16 cellular contexts compared by ENCODE assay signal in genomic region chr6:160035693-160036330, GRCh38.
DNase-seq lines count a peak whose midpoint lies in the region; ATAC-seq and TF ChIP-seq lines count a peak whose summit lies in the region.
"Had no signal": no experiment of that assay in that cellular context is flagged by ENCODE, and none has a peak within 500 bp of the region (broad histone marks: within the 10 kb centered on the region; RNA-seq: fewer than 3 reads in every experiment).

No MANE protein-coding gene starts in this region.

- peak overlapping the region; percentile 93 for H3K27ac ChIP-seq in RWPE2 (ENCODE audit: poor library complexity, severe bottlenecking)
- peak overlapping the region; percentile 66 to 69 for H3K27ac ChIP-seq in ascending aorta
- H3K27ac ChIP-seq in stomach smooth muscle (ENCODE audit: low read length): peak overlapping the region; percentile 18
- H3K27ac ChIP-seq in SJCRH30: no peak overlapping the region

- H3K36me3 Mint-ChIP-seq in immature natural killer cell: peaks cover 20 to 72% (median 33%) of the 10 kb centered on the region in 3 donors

- no peak for TF ChIP-seq CTCF in RWPE2 (IDR thresholded peaks at IDR 0.05; ENCODE audit: poor library complexity, severe bottlenecking)
- TF ChIP-seq CTCF in ascending aorta (IDR thresholded peaks at IDR 0.05): no peak

- ATAC-seq in RWPE2 (ENCODE audit: low read depth) (no peak), GM18861 (IDR thresholded peaks at IDR 0.05; ENCODE audit: unreplicated experiment) (no peak)

- peak overlapping the region; percentile 8 to 74 (median 66) for H3K27ac Mint-ChIP-seq in immature natural killer cell
- H3K27ac Mint-ChIP-seq: activated CD4-positive, alpha-beta memory T cell treated with anti-CD3 and anti-CD28 coated beads, Interleukin-2, amount 10 ng/mL, durations not matched to agents 7 days and 5 days had no signal

- H3K9me3 ChIP-seq in RWPE2 (ENCODE audit: severe bottlenecking) (no peaks in the 10 kb centered on the region), ascending aorta (no peaks in the 10 kb centered on the region), stomach smooth muscle (ENCODE audit: control insufficient read depth in 2 of 2, low read length in 2 of 2) (no peaks in the 10 kb centered on the region), SJCRH30 (replicated peaks) (no peaks in the 10 kb centered on the region)

- intact Hi-C loops in ascending aorta (cut with DNase I): loop anchor here (5.0 kb wide), 1 partner anchor 174 kb away; no protein-coding TSS in a partner anchor

- no peaks in the 10 kb centered on the region for H3K9me3 Mint-ChIP-seq in immature natural killer cell
- H3K9me3 Mint-ChIP-seq: activated CD4-positive, alpha-beta memory T cell treated with anti-CD3 and anti-CD28 coated beads, Interleukin-2, amount 10 ng/mL, durations not matched to agents 7 days and 5 days; central memory CD8-positive, alpha-beta T cell had no signal

- H3K36me3 ChIP-seq in RWPE2 (ENCODE audit: low read depth) (peaks cover 55% of the 10 kb centered on the region), ascending aorta (peaks cover 37 to 43% of the 10 kb centered on the region in 2 donors), stomach smooth muscle (ENCODE audit: control insufficient read depth in 2 of 2, insufficient read depth in 2 of 2, low read length in 2 of 2) (peaks cover 29 to 41% of the 10 kb centered on the region in 2 donors), SJCRH30 (peaks cover 83% of the 10 kb centered on the region)

- no peak overlapping the region for H3K4me3 Mint-ChIP-seq in immature natural killer cell
- H3K4me3 Mint-ChIP-seq: activated CD4-positive, alpha-beta memory T cell treated with anti-CD3 and anti-CD28 coated beads, Interleukin-2, amount 10 ng/mL, durations not matched to agents 7 days and 5 days; central memory CD8-positive, alpha-beta T cell had no signal

- peaks cover 0 to 8% (median 4%) of the 10 kb centered on the region in 3 donors for H3K27me3 Mint-ChIP-seq in immature natural killer cell (ENCODE audit: low read depth in 3 of 3)
- H3K27me3 Mint-ChIP-seq: activated CD4-positive, alpha-beta memory T cell treated with anti-CD3 and anti-CD28 coated beads, Interleukin-2, amount 10 ng/mL, durations not matched to agents 7 days and 5 days; central memory CD8-positive, alpha-beta T cell had no signal

- H3K4me1 ChIP-seq in RWPE2 (ENCODE audit: insufficient read depth, poor library complexity, severe bottlenecking): peaks cover 23% of the 10 kb centered on the region
- H3K4me1 ChIP-seq in ascending aorta: peaks cover 0 to 11% of the 10 kb centered on the region in 2 donors
- peaks cover 4% of the 10 kb centered on the region for H3K4me1 ChIP-seq in stomach smooth muscle (ENCODE audit: control insufficient read depth, insufficient read depth, low read length)
- H3K4me1 ChIP-seq in SJCRH30: peaks cover 3% of the 10 kb centered on the region

- no peak overlapping the region for H3K4me3 ChIP-seq in RWPE2 (ENCODE audit: severe bottlenecking)
- H3K4me3 ChIP-seq in ascending aorta: no peak overlapping the region
- no peak overlapping the region for H3K4me3 ChIP-seq in stomach smooth muscle (ENCODE audit: low read length in 2 of 2)
- H3K4me3 ChIP-seq in SJCRH30: no peak overlapping the region

- no peak overlapping the region for H3K9ac ChIP-seq in stomach smooth muscle (ENCODE audit: low read length in 2 of 2)

- peaks cover 17 to 79% of the 10 kb centered on the region in 2 donors for H3K4me1 Mint-ChIP-seq in immature natural killer cell

- in situ Hi-C loops in KBM-7 (cut with MboI; ENCODE audit: low pct_unique_long_range_greater_than_20kb, low sequenced_read_pairs): no loop called here

- no peak for DNase-seq in RWPE2 (ENCODE audit: low spot score)
- no peak for DNase-seq in ascending aorta (ENCODE audit: low spot score in 2 of 2)
- no peak for DNase-seq in immature natural killer cell
- DNase-seq in SJCRH30: no peak
- no peak for DNase-seq in KBM-7
- DNase-seq: activated CD4-positive, alpha-beta memory T cell treated with anti-CD3 and anti-CD28 coated beads, Interleukin-2, amount 10 ng/mL, durations not matched to agents 7 days and 5 days; activated gamma-delta T cell; KG1; NCI-H146; NCI-H524 treated with DMSO at 0.1 percent for 48 hours; stimulated activated CD4-positive, alpha-beta T cell treated with anti-CD3 and anti-CD28 coated beads, Interleukin-4, amount 100 ng/mL, for 24 hours; stimulated activated naive CD4-positive, alpha-beta T cell; T1000 had no signal

- H3K27me3 ChIP-seq in RWPE2 (ENCODE audit: insufficient read depth, poor library complexity, severe bottlenecking) (no peaks in the 10 kb centered on the region), ascending aorta (no peaks in the 10 kb centered on the region), stomach smooth muscle (ENCODE audit: control insufficient read depth in 1 of 2, insufficient read depth in 2 of 2, low read length in 2 of 2) (no peaks in the 10 kb centered on the region), SJCRH30 (no peaks in the 10 kb centered on the region)
